8 cellular contexts compared by ENCODE assay signal in genomic region chr6:158803733-158804143, GRCh38. TPM values are rescaled to one million over a fixed set of nuclear protein-coding genes. Genes with fewer than 3 reads are reported as not detected.
A peak's percentile ranks its signal among the peaks of the same experiment; 100 is the strongest.
DNase-seq lines count a peak whose midpoint lies in the region; ATAC-seq and TF ChIP-seq lines count a peak whose summit lies in the region.

No MANE protein-coding gene starts in this region.

- POLR2A ChIA-PET in T-cell (lab: Charles Lee) = interaction anchor here (0.5 to 1.7 kb wide), 12 partner anchors 8 to 199 kb away, joined by 3 to 13 read pairs (median 4); partner anchors contain the start of gene EZR (in 1 of the 2)

- no peak overlapping the region for H2AFZ ChIP-seq in fibroblast of lung (ENCODE audit: low read length)

- peaks cover 2% of the 10 kb centered on the region for H3K36me3 ChIP-seq in fibroblast of lung (ENCODE audit: control insufficient read depth, insufficient read depth, low read length)

- H3K79me2 ChIP-seq in fibroblast of lung (ENCODE audit: control insufficient read depth, insufficient read depth, low read length) = peaks cover 93% of the 10 kb centered on the region

- no peaks in the 10 kb centered on the region for H3K9me3 Mint-ChIP-seq in T-cell
- H3K9me3 Mint-ChIP-seq in stimulated activated effector memory CD8-positive, alpha-beta T cell treated with anti-CD3 and anti-CD28 coated beads, Interleukin-12 subunit alpha, Interleukin-12 subunit beta, amount 100 ng/mL, for 72 hours = no peaks in the 10 kb centered on the region

- H3K27ac Mint-ChIP-seq in T-cell = peak overlapping the region; percentile 90 to 91
- H3K27ac Mint-ChIP-seq in stimulated activated effector memory CD8-positive, alpha-beta T cell treated with anti-CD3 and anti-CD28 coated beads, Interleukin-12 subunit alpha, Interleukin-12 subunit beta, amount 100 ng/mL, for 72 hours = peak overlapping the region; percentile 24

- peak overlapping the region; percentile 70 to 79 (median 76) for H3K4me3 Mint-ChIP-seq in T-cell
- H3K4me3 Mint-ChIP-seq in stimulated activated effector memory CD8-positive, alpha-beta T cell treated with anti-CD3 and anti-CD28 coated beads, Interleukin-12 subunit alpha, Interleukin-12 subunit beta, amount 100 ng/mL, for 72 hours = peak overlapping the region; percentile 64

- H3K27me3 Mint-ChIP-seq in T-cell = no peaks in the 10 kb centered on the region

- no peaks in the 10 kb centered on the region for H3K9me3 ChIP-seq in fibroblast of lung (ENCODE audit: control insufficient read depth, insufficient read depth, low read depth, low read length)

- H3K4me3 ChIP-seq in fibroblast of lung (replicated peaks in 1 of 4; ENCODE audit: control extremely low read depth in 1 of 4, insufficient read depth in 1 of 4, low read depth in 3 of 4, low read length in 4 of 4) = no peak overlapping the region

- H3K27ac ChIP-seq in fibroblast of lung (ENCODE audit: insufficient read depth, low read length) = peak overlapping the region; percentile 26

- CTCF ChIA-PET in T-cell (lab: Charles Lee) = interaction anchor here in 1 of 2 donors (0.7 to 1.3 kb wide), 7 partner anchors 9 to 164 kb away, joined by 3 to 6 read pairs (median 4); no protein-coding TSS in a partner anchor

- peak; percentile 21 for DNase-seq in COLO668 (lab: John Stamatoyannopoulos, UW; ENCODE audit: unreplicated experiment)
- peak in 28 of 34 experiments; percentile 19 to 59 (median 41) for DNase-seq in T-cell
- DNase-seq in fibroblast of lung (ENCODE audit: low read depth in 2 of 2) = peak; percentile 26 to 50
- no peak for DNase-seq in stimulated activated effector memory CD8-positive, alpha-beta T cell treated with anti-CD3 and anti-CD28 coated beads, Interleukin-12 subunit alpha, Interleukin-12 subunit beta, amount 100 ng/mL, for 72 hours (ENCODE audit: low spot score in 2 of 2)
- DNase-seq in HUDEP-2 (lab: John Stamatoyannopoulos, UW; ENCODE audit: unreplicated experiment in 76 of 76) = no peak

- H4K20me1 ChIP-seq in fibroblast of lung (ENCODE audit: control insufficient read depth, extremely low read depth, insufficient read depth, low read length) = no peaks in the 10 kb centered on the region

- no peak for TF ChIP-seq CTCF in fibroblast of lung (conservative IDR thresholded peaks at IDR 0.05 in 1 of 2, IDR thresholded peaks at IDR 0.05 in 1 of 2; ENCODE audit: low read depth in 1 of 2, low read length in 2 of 2)

- H3K9ac ChIP-seq in fibroblast of lung (ENCODE audit: insufficient read depth, low read length) = no peak overlapping the region

- peaks cover 93 to 100% (median 96%) of the 10 kb centered on the region in 3 donors for H3K4me1 Mint-ChIP-seq in T-cell
- H3K4me1 Mint-ChIP-seq in stimulated activated effector memory CD8-positive, alpha-beta T cell treated with anti-CD3 and anti-CD28 coated beads, Interleukin-12 subunit alpha, Interleukin-12 subunit beta, amount 100 ng/mL, for 72 hours = peaks cover 78% of the 10 kb centered on the region

- H3K27me3 ChIP-seq in fibroblast of lung (ENCODE audit: control insufficient read depth, insufficient read depth, low read length) = no peaks in the 10 kb centered on the region

- peaks cover 48% of the 10 kb centered on the region for H3K36me3 Mint-ChIP-seq in T-cell
- peaks cover 57% of the 10 kb centered on the region for H3K36me3 Mint-ChIP-seq in stimulated activated effector memory CD8-positive, alpha-beta T cell treated with anti-CD3 and anti-CD28 coated beads, Interleukin-12 subunit alpha, Interleukin-12 subunit beta, amount 100 ng/mL, for 72 hours

- peak; percentile 50 for ATAC-seq in GM18873 (IDR thresholded peaks at IDR 0.05; ENCODE audit: low FRiP score, unreplicated experiment)
- ATAC-seq in HG03196 (IDR thresholded peaks at IDR 0.05; ENCODE audit: unreplicated experiment) = peak; percentile 42
- peak; percentile 43 to 86 (median 78) for ATAC-seq in T-cell (replicated peaks in 1 of 4)
- peak; percentile 86 for ATAC-seq in stimulated activated effector memory CD8-positive, alpha-beta T cell treated with anti-CD3 and anti-CD28 coated beads, Interleukin-12 subunit alpha, Interleukin-12 subunit beta, amount 100 ng/mL, for 72 hours
- ATAC-seq in HG02571 (IDR thresholded peaks at IDR 0.05; ENCODE audit: unreplicated experiment) = no peak

- peak overlapping the region; percentile 38 for H3K4me2 ChIP-seq in fibroblast of lung (ENCODE audit: extremely low read depth, insufficient read depth, low read length)

- H3K4me1 ChIP-seq in fibroblast of lung (ENCODE audit: control insufficient read depth, extremely low read depth, insufficient read depth, low read length) = peaks cover 20% of the 10 kb centered on the region

RNA-seq across cellular contexts. Expression of gene EZR, which starts 15.4 kb away (rescaled TPM):
- total RNA-seq in T-cell = 100 to 1,000 TPM; 176 to 286 (median 272) TPM
- total RNA-seq in fibroblast of lung = 55.2 and 89.0 TPM in 2 replicates
- polyA plus RNA-seq in fibroblast of lung = 105 and 132 TPM in 2 replicates
- 103 and 125 TPM in 2 replicates for polyA plus RNA-seq in fibroblast of lung (2012)
- 108 and 119 TPM in 2 replicates for polyA minus RNA-seq in fibroblast of lung (ENCODE audit: low replicate concordance)

Comparison
In these comparisons a context has a peak if more than half of its experiments do, and no peak if none do; other contexts are left out.
1. DNase-seq: peak in COLO668 (single experiment), T-cell (28 of 34) and fibroblast of lung (2 of 2); none in stimulated activated effector memory CD8-positive, alpha-beta T cell treated with anti-CD3 and anti-CD28 coated beads, Interleukin-12 subunit alpha, Interleukin-12 subunit beta, amount 100 ng/mL, for 72 hours (0 of 2) and HUDEP-2 (0 of 76).